In the genomic region with DNA sequence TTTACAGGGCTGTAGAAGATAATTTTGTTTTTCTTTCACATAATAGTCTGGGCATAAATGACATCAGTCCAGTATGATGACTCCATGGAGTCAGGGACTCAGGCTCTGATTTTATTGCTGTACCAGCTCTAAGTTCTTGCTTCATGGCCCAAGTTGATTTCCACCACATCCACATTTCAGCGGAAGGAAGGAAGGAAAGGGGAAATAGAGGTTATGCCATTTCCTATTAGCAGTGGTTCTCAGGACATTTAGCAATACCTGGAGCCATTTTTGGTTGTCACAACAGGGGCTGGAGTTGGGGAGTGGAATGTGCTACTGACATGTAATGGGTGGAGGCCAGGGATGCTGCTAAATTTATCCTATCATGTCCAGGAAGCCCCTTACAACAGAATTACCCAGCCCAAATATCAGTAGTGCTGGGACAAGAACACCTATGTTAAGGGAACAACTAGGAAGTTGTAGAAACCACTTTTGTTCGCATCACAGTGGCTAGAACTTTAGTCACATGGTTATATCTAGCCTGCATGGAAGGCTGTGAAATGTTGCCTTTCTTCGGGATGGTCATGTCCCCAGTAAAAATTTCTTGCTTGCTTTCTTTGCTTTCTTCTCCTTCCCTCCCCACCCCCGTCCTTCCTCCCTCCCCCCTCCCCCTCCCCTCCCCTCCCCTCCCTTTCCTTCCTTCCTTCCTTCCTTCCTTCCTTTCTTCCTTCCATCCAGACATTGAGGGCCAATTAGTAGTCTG, we compare ENCODE assay signal across 1 cellular context.
TF ChIP-seq lines count a peak whose summit lies in the region.

No MANE protein-coding gene starts in this region.

TF ChIP-seq in HepG2, 621 proteins besides CTCF, POLR2A, EP300 and RAD21:
- peak; percentile 86 for TF ChIP-seq HNRNPK (IDR thresholded peaks at IDR 0.05; ENCODE audit: low read depth, low read length, poor library complexity, severe bottlenecking)
- no peak for TF ChIP-seq MAFF (IDR thresholded peaks at IDR 0.05; ENCODE audit: low read depth, low read length)
- no peak for TF ChIP-seq CBX5 (CRISPR knock-in tag; IDR thresholded peaks at IDR 0.05; ENCODE audit: borderline replicate concordance)
TF ChIP-seq in HepG2: peak in this region for 1.
